Comparison of ENCODE assay signal across 7 cellular contexts in the genomic region with DNA sequence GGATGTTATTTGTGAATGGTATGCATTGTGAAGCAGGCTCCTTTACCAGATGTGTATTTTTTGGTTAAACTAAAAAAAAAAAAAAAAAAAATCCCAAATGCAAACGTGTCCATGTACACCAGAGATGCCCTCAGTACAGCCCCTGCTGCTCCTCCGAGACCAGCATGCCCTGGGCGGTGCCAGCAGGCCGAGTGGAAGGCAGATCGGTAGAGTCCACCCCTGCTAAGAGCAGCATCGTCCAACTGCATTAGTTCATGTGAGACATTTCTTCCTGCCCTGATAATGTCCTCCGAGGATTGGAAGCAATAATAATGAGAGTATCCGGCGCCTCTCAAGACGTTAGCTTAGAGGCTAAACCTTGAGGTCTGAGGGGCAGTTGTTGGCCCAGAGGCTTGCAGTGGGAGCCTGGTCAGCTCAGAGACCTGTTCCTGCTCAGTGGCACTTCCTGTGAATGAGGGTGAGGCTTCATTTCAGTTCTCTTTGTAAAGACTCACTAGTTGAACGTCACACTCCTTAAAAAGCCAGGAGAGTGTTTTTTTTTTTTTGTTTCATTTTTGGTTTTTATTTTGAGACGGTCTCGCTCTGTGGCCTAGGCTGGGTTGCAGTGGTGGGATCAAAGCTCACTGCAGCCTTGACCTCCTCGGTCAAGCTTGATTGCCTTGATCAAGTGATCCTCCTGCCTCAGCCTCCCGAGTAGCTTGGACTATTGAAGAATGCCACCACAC. TPM values are rescaled to one million over a fixed set of nuclear protein-coding genes. Genes with fewer than 3 reads are reported as not detected.
DNase-seq lines count a peak whose midpoint lies in the region; ATAC-seq, FAIRE-seq and TF ChIP-seq lines count a peak whose summit lies in the region.

No MANE protein-coding gene starts in this region.

- TF ChIP-seq POLR2A in H54 (IDR thresholded peaks at IDR 0.05; ENCODE audit: low read depth, low read length) = no peak

- intact Hi-C loops in posterior vena cava (cut with DNase I) = no loop called here

- ATAC-seq in GM18907 (IDR thresholded peaks at IDR 0.05; ENCODE audit: unreplicated experiment) = peak; percentile 54
- peak; percentile 81 for ATAC-seq in GM21786 (IDR thresholded peaks at IDR 0.05; ENCODE audit: unreplicated experiment)

- DNase-seq in MV-4-11 (lab: John Stamatoyannopoulos, UW) = peak; percentile 84
- peak; percentile 51 for DNase-seq in posterior vena cava (ENCODE audit: low spot score)
- no peak for DNase-seq in stimulated activated CD4-positive, alpha-beta T cell treated with anti-CD3 and anti-CD28 coated beads, Interleukin-4, amount 100 ng/mL, for 4 hours
- DNase-seq in NCI-H526 treated with DMSO at 0.1 percent for 48 hours (lab: John Stamatoyannopoulos, UW) = no peak
- DNase-seq in H54 (ENCODE audit: insufficient read length, low spot score) = no peak

- FAIRE-seq in H54 (lab: Jason Lieb, UNC) = no peak

RNA-seq across cellular contexts. Expression of gene SLC66A3, which starts 5.6 kb away (rescaled TPM):
- total RNA-seq in posterior vena cava = 10 to 100 TPM; 20.3 to 36.9 TPM

Comparison
In these comparisons a context has a peak if more than half of its experiments do, and no peak if none do; other contexts are left out.
1. DNase-seq: peak in MV-4-11 (single experiment) and posterior vena cava (single experiment); none in stimulated activated CD4-positive, alpha-beta T cell treated with anti-CD3 and anti-CD28 coated beads, Interleukin-4, amount 100 ng/mL, for 4 hours (0 of 2), NCI-H526 treated with DMSO at 0.1 percent for 48 hours (single experiment) and H54 (single experiment).